Comparison of ENCODE assay signal across 8 cellular contexts in the genomic region with DNA sequence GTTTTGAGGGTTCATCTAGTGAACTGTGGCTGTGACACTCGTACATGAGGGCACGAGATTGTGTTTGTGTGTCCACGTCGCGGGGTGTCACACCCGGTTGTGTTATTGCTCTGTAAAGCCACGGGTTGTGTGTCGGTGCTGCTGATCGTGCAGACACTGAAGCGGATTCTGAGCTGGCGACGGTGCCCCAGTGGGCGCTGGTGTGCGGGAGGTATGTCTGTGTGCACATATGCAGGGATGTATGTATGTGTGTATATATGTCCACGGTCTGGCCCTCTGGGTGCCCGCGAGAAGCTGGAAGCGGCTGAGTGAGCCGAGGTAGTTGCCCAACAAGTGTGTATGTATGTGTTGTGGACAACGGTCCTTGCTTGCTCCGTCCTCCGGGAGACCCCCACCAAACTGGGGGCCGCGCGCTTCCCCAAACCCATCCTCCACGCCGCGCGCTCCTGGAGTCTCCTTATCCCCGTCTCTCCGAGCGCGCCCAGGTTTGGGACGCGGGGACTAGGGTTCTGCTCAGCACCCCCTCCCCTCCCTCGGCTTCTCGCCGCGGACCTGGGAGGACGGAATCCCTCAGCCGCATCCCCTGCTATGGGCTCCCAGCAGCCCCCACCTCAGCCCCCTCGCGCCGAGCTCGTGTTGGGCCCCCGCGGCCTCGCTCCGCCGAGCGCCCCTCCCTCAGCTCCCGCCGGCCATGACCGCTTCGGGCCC. TPM values are rescaled to one million over a fixed set of nuclear protein-coding genes. Genes with fewer than 3 reads are reported as not detected.
A peak's percentile ranks its signal among the peaks of the same experiment; 100 is the strongest.
DNase-seq lines count a peak whose midpoint lies in the region; FAIRE-seq and TF ChIP-seq lines count a peak whose summit lies in the region.

No MANE protein-coding gene starts in this region.

- peak overlapping the region; percentile 54 for H3K9ac ChIP-seq in neural progenitor cell

- TF ChIP-seq CTCF in neural progenitor cell (IDR thresholded peaks at IDR 0.05) = no peak

- peaks cover 28% of the 10 kb centered on the region for H4K20me1 ChIP-seq in neural progenitor cell (ENCODE audit: low read depth)

- H3K4me3 ChIP-seq in neural progenitor cell = peak overlapping the region; percentile 97

- in situ Hi-C loops in ACHN (cut with HindIII; ENCODE audit: low pct_ligation_motif_present, low pct_unique_long_range_greater_than_20kb, low sequenced_read_pairs) = no loop called here

- peaks cover 4% of the 10 kb centered on the region for H3K27me3 ChIP-seq in neural progenitor cell

- H3K36me3 ChIP-seq in neural progenitor cell = no peaks in the 10 kb centered on the region

- no peak overlapping the region for H3K27ac Mint-ChIP-seq in activated CD4-positive, alpha-beta T cell treated with anti-CD3 and anti-CD28 coated beads, Interleukin-2, amount 10 ng/mL, durations not matched to agents 24 days and 14 days
- no peak overlapping the region for H3K27ac Mint-ChIP-seq in neural progenitor cell

- no peak for FAIRE-seq in urothelium cell line (lab: Jason Lieb, UNC)

- DNase-seq in NCI-H1092 treated with DMSO at 0.1 percent for 48 hours (lab: John Stamatoyannopoulos, UW) (peak; percentile 7), NCI-H1092 (lab: John Stamatoyannopoulos, UW) (no peak), epidermal melanocyte (ENCODE audit: insufficient read length, low spot score) (peak; percentile 13), neural progenitor cell (ENCODE audit: low spot score) (peak; percentile 18), urothelium cell line (ENCODE audit: low spot score) (no peak), SHP77 treated with DMSO at 0.1 percent for 48 hours (lab: John Stamatoyannopoulos, UW) (no peak), ACHN (no peak)
- peak; percentile 72 for DNase-seq in activated CD4-positive, alpha-beta T cell treated with anti-CD3 and anti-CD28 coated beads, Interleukin-2, amount 10 ng/mL, durations not matched to agents 24 days and 14 days

- peaks cover 61% of the 10 kb centered on the region for H3K4me1 ChIP-seq in neural progenitor cell

- peaks cover 49% of the 10 kb centered on the region for H3K79me2 ChIP-seq in neural progenitor cell (ENCODE audit: low read depth)

- H2AFZ ChIP-seq in neural progenitor cell (replicated peaks) = no peak overlapping the region

- intact Hi-C loops in activated CD4-positive, alpha-beta T cell treated with anti-CD3 and anti-CD28 coated beads, Interleukin-2, amount 10 ng/mL, durations not matched to agents 24 days and 14 days (cut with micrococcal nuclease) = loop anchor here (2.0 to 5.0 kb wide), 4 partner anchors 29 to 83 kb away; a partner anchor contains a TSS

- H3K27ac ChIP-seq in neural progenitor cell = peak overlapping the region; percentile 72

- peaks cover 21% of the 10 kb centered on the region for H3K4me1 Mint-ChIP-seq in activated CD4-positive, alpha-beta T cell treated with anti-CD3 and anti-CD28 coated beads, Interleukin-2, amount 10 ng/mL, durations not matched to agents 24 days and 14 days
- peaks cover 71% of the 10 kb centered on the region for H3K4me1 Mint-ChIP-seq in neural progenitor cell

- H3K9me3 ChIP-seq in neural progenitor cell (ENCODE audit: low read depth) = no peaks in the 10 kb centered on the region

- H3K9me3 Mint-ChIP-seq in activated CD4-positive, alpha-beta T cell treated with anti-CD3 and anti-CD28 coated beads, Interleukin-2, amount 10 ng/mL, durations not matched to agents 24 days and 14 days = no peaks in the 10 kb centered on the region
- H3K9me3 Mint-ChIP-seq in neural progenitor cell = no peaks in the 10 kb centered on the region

- peak overlapping the region; percentile 94 for H3K4me2 ChIP-seq in neural progenitor cell

- no peaks in the 10 kb centered on the region for H3K36me3 Mint-ChIP-seq in activated CD4-positive, alpha-beta T cell treated with anti-CD3 and anti-CD28 coated beads, Interleukin-2, amount 10 ng/mL, durations not matched to agents 24 days and 14 days (ENCODE audit: low read depth)
- H3K36me3 Mint-ChIP-seq in neural progenitor cell = no peaks in the 10 kb centered on the region

- H3K4me3 Mint-ChIP-seq in activated CD4-positive, alpha-beta T cell treated with anti-CD3 and anti-CD28 coated beads, Interleukin-2, amount 10 ng/mL, durations not matched to agents 24 days and 14 days = peak overlapping the region; percentile 64
- H3K4me3 Mint-ChIP-seq in neural progenitor cell = peak overlapping the region; percentile 89

- peaks cover 81% of the 10 kb centered on the region for H3K27me3 Mint-ChIP-seq in activated CD4-positive, alpha-beta T cell treated with anti-CD3 and anti-CD28 coated beads, Interleukin-2, amount 10 ng/mL, durations not matched to agents 24 days and 14 days
- H3K27me3 Mint-ChIP-seq in neural progenitor cell (ENCODE audit: insufficient read depth, low read depth) = peaks cover 30% of the 10 kb centered on the region

- peaks cover 88% of the 10 kb centered on the region for H3F3A ChIP-seq in neural progenitor cell (ENCODE audit: low read depth)

RNA-seq across cellular contexts. Expression of a gene that starts 0.6 kb away (rescaled TPM):
- total RNA-seq in activated CD4-positive, alpha-beta T cell treated with anti-CD3 and anti-CD28 coated beads, Interleukin-2, amount 10 ng/mL, durations not matched to agents 24 days and 14 days = 0.17 TPM in 1 of 2 replicates, not detected in the other
- 24.8 and 48.4 TPM in 2 replicates for total RNA-seq in neural progenitor cell (ENCODE audit: low replicate concordance)

RNA-seq across cellular contexts. Expression of a gene that starts 46.0 kb away (rescaled TPM):
- 66.7 and 72.0 TPM in 2 replicates for total RNA-seq in activated CD4-positive, alpha-beta T cell treated with anti-CD3 and anti-CD28 coated beads, Interleukin-2, amount 10 ng/mL, durations not matched to agents 24 days and 14 days
- total RNA-seq in neural progenitor cell (ENCODE audit: low replicate concordance) = 47.7 and 86.5 TPM in 2 replicates

Comparison
In these comparisons a context has a peak if more than half of its experiments do, and no peak if none do; other contexts are left out.
1. DNase-seq: peak in NCI-H1092 treated with DMSO at 0.1 percent for 48 hours (single experiment), activated CD4-positive, alpha-beta T cell treated with anti-CD3 and anti-CD28 coated beads, Interleukin-2, amount 10 ng/mL, durations not matched to agents 24 days and 14 days (single experiment), epidermal melanocyte (single experiment) and neural progenitor cell (single experiment); none in NCI-H1092 (single experiment), urothelium cell line (single experiment), SHP77 treated with DMSO at 0.1 percent for 48 hours (single experiment) and ACHN (single experiment).
2. RNA of a gene that starts 0.6 kb away (total RNA-seq): 24.8 to 48.4 TPM in neural progenitor cell; 0.17 TPM in activated CD4-positive, alpha-beta T cell treated with anti-CD3 and anti-CD28 coated beads, Interleukin-2, amount 10 ng/mL, durations not matched to agents 24 days and 14 days; every median in the first group is over 10 times any median in the second.